In genomic region chr2:44705851-44706555, GRCh38 we compare ENCODE assay signal across 25 cellular contexts.
A peak's percentile ranks its signal among the peaks of the same experiment; 100 is the strongest.
DNase-seq lines count a peak whose midpoint lies in the region; ATAC-seq and TF ChIP-seq lines count a peak whose summit lies in the region.
"Had no signal": no experiment of that assay in that cellular context is flagged by ENCODE, and none has a peak within 500 bp of the region (broad histone marks: within the 10 kb centered on the region; RNA-seq: fewer than 3 reads in every experiment).

No MANE protein-coding gene starts in this region.

- no peak overlapping the region for H3T11ph ChIP-seq in H9 (ENCODE audit: low read length)

- H3K4me3 ChIP-seq in neural cell (ENCODE audit: low read length) (peak overlapping the region; percentile 40), GM23248 (no peak overlapping the region)
- H3K4me3 ChIP-seq: lower lobe of right lung, right atrium auricular region, tibial artery had no signal

- H3K4me2 ChIP-seq in H9 (ENCODE audit: insufficient read depth, insufficient read length, low read length) (no peak overlapping the region), neural cell (ENCODE audit: low read length) (peak overlapping the region; percentile 4), GM23248 (ENCODE audit: unreplicated experiment) (no peak overlapping the region)

- H2AFZ ChIP-seq in H9 (ENCODE audit: low read length) (no peak overlapping the region), neural cell (ENCODE audit: low read depth, low read length) (no peak overlapping the region), GM23248 (no peak overlapping the region)

- no peak for ATAC-seq in HG03175 (IDR thresholded peaks at IDR 0.05; ENCODE audit: unreplicated experiment)
- ATAC-seq: CD8-positive, alpha-beta T cell; esophagus mucosa; lower lobe of right lung; stimulated activated naive CD8-positive, alpha-beta T cell treated with anti-CD3 and anti-CD28 coated beads, Interleukin-15, amount 100 ng/mL, for 72 hours had no signal

- peaks cover 41 to 50% of the 10 kb centered on the region in 2 experiments for H3K4me1 Mint-ChIP-seq in H9
- peaks cover 6% of the 10 kb centered on the region for H3K4me1 Mint-ChIP-seq in activated naive CD4-positive, alpha-beta T cell treated with anti-CD3 and anti-CD28 coated beads, Interleukin-2, amount 10 ng/mL, durations not matched to agents 7 days and 5 days

- CTCF ChIA-PET in activated naive CD4-positive, alpha-beta T cell treated with anti-CD3 and anti-CD28 coated beads, Interleukin-2, amount 10 ng/mL, durations not matched to agents 7 days and 5 days (lab: Charles Lee) = interaction anchor here (0.6 kb wide), 1 partner anchor 100 kb away, joined by 5 read pairs; no protein-coding TSS in a partner anchor

- H2BK15ac ChIP-seq in H9 (ENCODE audit: low read depth, low read length) = no peak overlapping the region

- 0 out of 5 replicates have a peak, but pooled peaks cover 0 to 1% of the 10 kb centered on the region in 2 experiments for H3K9me3 Mint-ChIP-seq in H9
- H3K9me3 Mint-ChIP-seq in activated naive CD4-positive, alpha-beta T cell treated with anti-CD3 and anti-CD28 coated beads, Interleukin-2, amount 10 ng/mL, durations not matched to agents 7 days and 5 days = no peaks in the 10 kb centered on the region
- H3K9me3 Mint-ChIP-seq: activated naive CD4-positive, alpha-beta T cell treated with anti-CD3 and anti-CD28 coated beads, Interleukin-2, amount 50 U/mL, for 24 hours; CD8-positive, alpha-beta T cell; central memory CD8-positive, alpha-beta T cell; HFFc6; stimulated activated naive CD8-positive, alpha-beta T cell treated with anti-CD3 and anti-CD28 coated beads, Interleukin-15, amount 100 ng/mL, for 72 hours had no signal

- H2BK20ac ChIP-seq in H9 (ENCODE audit: low read depth, low read length, poor library complexity, severe bottlenecking) = no peak overlapping the region

- H3K4me1 ChIP-seq in H9 (ENCODE audit: insufficient read depth, low read length) = peaks cover 4% of the 10 kb centered on the region; the same call in 1 of the 2 replicates
- H3K4me1 ChIP-seq in GM23248 (ENCODE audit: insufficient read depth) = no peaks in the 10 kb centered on the region
- H3K4me1 ChIP-seq: lower lobe of right lung, right atrium auricular region, tibial artery had no signal

- no peak overlapping the region for H4K91ac ChIP-seq in H9 (ENCODE audit: insufficient read length, low read depth, low read length)

- H3K36me3 ChIP-seq in neural cell (ENCODE audit: insufficient read depth, low read length) (no peaks in the 10 kb centered on the region), GM23248 (ENCODE audit: low read depth) (no peaks in the 10 kb centered on the region)
- H3K36me3 ChIP-seq: lower lobe of right lung, right atrium auricular region, tibial artery had no signal

- H3K23me2 ChIP-seq in H9 (ENCODE audit: insufficient read length, low read depth, low read length, poor library complexity, severe bottlenecking) = no peaks in the 10 kb centered on the region

- TF ChIP-seq EP300 in neural cell (conservative IDR thresholded peaks at IDR 0.05; ENCODE audit: poor library complexity, severe bottlenecking) = no peak

- H3K27ac ChIP-seq in H9 (ENCODE audit: insufficient read length, low read depth, low read length) (no peak overlapping the region), neural cell (ENCODE audit: low read length) (peak overlapping the region; percentile 45), GM23248 (no peak overlapping the region)
- H3K27ac ChIP-seq: lower lobe of right lung, right atrium auricular region, tibial artery had no signal

- H4K5ac ChIP-seq in H9 (ENCODE audit: insufficient read length, low read depth, low read length) = no peak overlapping the region

- peak overlapping the region; percentile 9 to 89 (median 20); a peak in 4 of 7 replicates for H3K27ac Mint-ChIP-seq in H9
- no peak overlapping the region for H3K27ac Mint-ChIP-seq in activated naive CD4-positive, alpha-beta T cell treated with anti-CD3 and anti-CD28 coated beads, Interleukin-2, amount 10 ng/mL, durations not matched to agents 7 days and 5 days
- H3K27ac Mint-ChIP-seq: activated naive CD4-positive, alpha-beta T cell treated with anti-CD3 and anti-CD28 coated beads, Interleukin-2, amount 50 U/mL, for 24 hours; CD8-positive, alpha-beta T cell; HFFc6 had no signal

- H2BK120ac ChIP-seq in H9 (ENCODE audit: low read depth, low read length, poor library complexity, severe bottlenecking) = no peak overlapping the region

- no peak overlapping the region for H2BK5ac ChIP-seq in H9 (ENCODE audit: insufficient read length, low read length)

- H3K9ac ChIP-seq in H9 (ENCODE audit: extremely low read depth, insufficient read length, low read length) = no peak overlapping the region
- no peak overlapping the region for H3K9ac ChIP-seq in neural cell (ENCODE audit: low read length)
- H3K9ac ChIP-seq in GM23248 = no peak overlapping the region

- no peaks in the 10 kb centered on the region for H4K20me1 ChIP-seq in H9 (ENCODE audit: control insufficient read depth, insufficient read depth, insufficient read length)
- no peaks in the 10 kb centered on the region for H4K20me1 ChIP-seq in neural cell (ENCODE audit: insufficient read depth)
- H4K20me1 ChIP-seq in GM23248 (ENCODE audit: insufficient read depth) = no peaks in the 10 kb centered on the region

- H3K9me2 ChIP-seq in neural cell (ENCODE audit: insufficient read depth, low read length) (no peaks in the 10 kb centered on the region), GM23248 (ENCODE audit: insufficient read depth) (no peaks in the 10 kb centered on the region)

- no peaks in the 10 kb centered on the region for H3K79me2 ChIP-seq in H9 (ENCODE audit: insufficient read depth, low read length)
- H3K79me2 ChIP-seq in neural cell (replicated peaks; ENCODE audit: insufficient read depth, low read length) = no peaks in the 10 kb centered on the region
- H3K79me2 ChIP-seq in GM23248 (ENCODE audit: insufficient read depth) = no peaks in the 10 kb centered on the region

- TF ChIP-seq CTCF in H9 (conservative IDR thresholded peaks at IDR 0.05) (no peak), neural cell (IDR thresholded peaks at IDR 0.05; ENCODE audit: poor library complexity, severe bottlenecking) (no peak)

- DNase-seq in H9 (no peak), NCI-H1930 (lab: John Stamatoyannopoulos, UW) (peak; percentile 55 to 64), cerebellar cortex (ENCODE audit: low spot score) (peak; percentile 7), pons (ENCODE audit: low spot score) (no peak), GM23248 (no peak)
- no peak for DNase-seq in activated naive CD4-positive, alpha-beta T cell treated with anti-CD3 and anti-CD28 coated beads, Interleukin-2, amount 10 ng/mL, durations not matched to agents 7 days and 5 days
- DNase-seq: activated CD4-positive, alpha-beta T cell treated with anti-CD3 and anti-CD28 coated beads for 4 hours; CD8-positive, alpha-beta T cell; effector CD8-positive, alpha-beta T cell; GF-D8; HFFc6; Karpas-422; lower lobe of right lung; NCI-H1105; NCI-H526 treated with DMSO at 0.1 percent for 48 hours; Right ventricle myocardium superior; stimulated activated CD4-positive, alpha-beta T cell treated with anti-CD3 and anti-CD28 coated beads, Interleukin-4, amount 100 ng/mL, for 4 hours; stimulated activated naive CD8-positive, alpha-beta T cell treated with anti-CD3 and anti-CD28 coated beads, Interleukin-15, amount 100 ng/mL, for 72 hours; tibial artery had no signal

- WGBS in H9 (ENCODE audit: extremely low coverage, insufficient read length, low lambda C conversion rate) = no CpG with 5 or more reads among the region's 12 CpGs
- WGBS in GM23248 (ENCODE audit: low coverage in 1 of 2, low lambda C conversion rate in 2 of 2, missing lambda C conversion rate in 2 of 2), 2 experiments = 91 to 93% methylated on average over 12 of the region's 12 CpGs

- H3K27me3 ChIP-seq in H9 (ENCODE audit: insufficient read depth, low read length) = no peaks in the 10 kb centered on the region
- H3K27me3 ChIP-seq in neural cell (ENCODE audit: insufficient read depth, low read depth, low read length) = peaks cover 44% of the 10 kb centered on the region
- H3K27me3 ChIP-seq in GM23248 (replicated peaks; ENCODE audit: insufficient read depth) = no peaks in the 10 kb centered on the region
- H3K27me3 ChIP-seq: right atrium auricular region, tibial artery had no signal

- no peak overlapping the region for H3K4ac ChIP-seq in H9 (ENCODE audit: low read depth, low read length)

- H4K8ac ChIP-seq in H9 (replicated peaks; ENCODE audit: insufficient read length, low read depth, low read length) = no peak overlapping the region

- H3K36me3 Mint-ChIP-seq in H9 (ENCODE audit: insufficient read depth in 1 of 3, low read depth in 3 of 3) = no peaks in the 10 kb centered on the region; a peak in 1 of 7 replicates
- no peaks in the 10 kb centered on the region for H3K36me3 Mint-ChIP-seq in activated naive CD4-positive, alpha-beta T cell treated with anti-CD3 and anti-CD28 coated beads, Interleukin-2, amount 10 ng/mL, durations not matched to agents 7 days and 5 days

- H3K9me3 ChIP-seq in H9 (ENCODE audit: control insufficient read depth, low read depth, low read length) (no peaks in the 10 kb centered on the region), neural cell (ENCODE audit: low read length) (no peaks in the 10 kb centered on the region), GM23248 (ENCODE audit: low read depth) (no peaks in the 10 kb centered on the region)
- H3K9me3 ChIP-seq: lower lobe of right lung, right atrium auricular region, tibial artery had no signal

- no peak overlapping the region for H2AK5ac ChIP-seq in H9 (ENCODE audit: insufficient read length, low read length)

- H3K27me3 Mint-ChIP-seq in H9 (ENCODE audit: low read depth) = no peaks in the 10 kb centered on the region; the same call in 1 of the 2 replicates
- no peaks in the 10 kb centered on the region for H3K27me3 Mint-ChIP-seq in activated naive CD4-positive, alpha-beta T cell treated with anti-CD3 and anti-CD28 coated beads, Interleukin-2, amount 10 ng/mL, durations not matched to agents 7 days and 5 days
- H3K27me3 Mint-ChIP-seq: activated naive CD4-positive, alpha-beta T cell treated with anti-CD3 and anti-CD28 coated beads, Interleukin-2, amount 50 U/mL, for 24 hours; central memory CD8-positive, alpha-beta T cell; stimulated activated naive CD8-positive, alpha-beta T cell treated with anti-CD3 and anti-CD28 coated beads, Interleukin-15, amount 100 ng/mL, for 72 hours had no signal

- H3K23ac ChIP-seq in H9 (ENCODE audit: insufficient read length, low read depth, low read length) = no peak overlapping the region

- no peak for TF ChIP-seq RAD21 in neural cell (conservative IDR thresholded peaks at IDR 0.05)

- peaks cover 18% of the 10 kb centered on the region for H3F3A ChIP-seq in neural cell (ENCODE audit: insufficient read depth, low read length, poor library complexity, severe bottlenecking)
- no peaks in the 10 kb centered on the region for H3F3A ChIP-seq in GM23248 (ENCODE audit: insufficient read depth)

- H3K79me1 ChIP-seq in H9 (ENCODE audit: insufficient read depth, low read depth, low read length, poor library complexity, severe bottlenecking) = no peaks in the 10 kb centered on the region

- in situ Hi-C loops in GM23248 (cut with MboI) = loop anchor here (25.0 kb wide), 2 partner anchors 219 to 669 kb away; no protein-coding TSS in a partner anchor

- H2BK12ac ChIP-seq in H9 (ENCODE audit: insufficient read length, low read depth, low read length) = no peak overlapping the region

- H3K4me3 Mint-ChIP-seq in H9 = no peak overlapping the region; a peak in 1 of 5 replicates
- H3K4me3 Mint-ChIP-seq in activated naive CD4-positive, alpha-beta T cell treated with anti-CD3 and anti-CD28 coated beads, Interleukin-2, amount 10 ng/mL, durations not matched to agents 7 days and 5 days = no peak overlapping the region
- H3K4me3 Mint-ChIP-seq: activated naive CD4-positive, alpha-beta T cell treated with anti-CD3 and anti-CD28 coated beads, Interleukin-2, amount 50 U/mL, for 24 hours; CD8-positive, alpha-beta T cell; central memory CD8-positive, alpha-beta T cell; HFFc6; stimulated activated naive CD8-positive, alpha-beta T cell treated with anti-CD3 and anti-CD28 coated beads, Interleukin-15, amount 100 ng/mL, for 72 hours had no signal

- H3K14ac ChIP-seq in H9 (ENCODE audit: insufficient read depth, low read length) = no peak overlapping the region

- H3K56ac ChIP-seq in H9 (ENCODE audit: insufficient read length, low read depth, low read length) = no peak overlapping the region

- H3K18ac ChIP-seq in H9 (ENCODE audit: insufficient read length, low read depth, low read length) = no peak overlapping the region

Comparison
In these comparisons a context has a peak if more than half of its experiments do, and no peak if none do; other contexts are left out.
1. DNase-seq: peak in NCI-H1930 (2 of 2) and cerebellar cortex (single experiment); none in H9 (single experiment), pons (single experiment), activated naive CD4-positive, alpha-beta T cell treated with anti-CD3 and anti-CD28 coated beads, Interleukin-2, amount 10 ng/mL, durations not matched to agents 7 days and 5 days (single experiment) and GM23248 (single experiment).